8 cellular contexts compared by ENCODE assay signal in genomic region chr1:17046043-17046657, GRCh38. TPM values are rescaled to one million over a fixed set of nuclear protein-coding genes. Genes with fewer than 3 reads are reported as not detected.
A peak's percentile ranks its signal among the peaks of the same experiment; 100 is the strongest.
DNase-seq lines count a peak whose midpoint lies in the region; ATAC-seq and FAIRE-seq lines count a peak whose summit lies in the region.

No MANE protein-coding gene starts in this region.

- H3K4me1 ChIP-seq in rectal smooth muscle tissue (ENCODE audit: control insufficient read depth, insufficient read depth, low read length) = peaks cover 6% of the 10 kb centered on the region

- peak overlapping the region; percentile 56 for H3K27ac ChIP-seq in rectal smooth muscle tissue (ENCODE audit: low read depth, low read length)

- DNase-seq in Right ventricle myocardium inferior (ENCODE audit: missing footprints) (no peak), cardiac septum (ENCODE audit: low spot score) (no peak), NCI-H1092 treated with DMSO at 0.1 percent for 48 hours (lab: John Stamatoyannopoulos, UW) (peak; percentile 54), globus pallidus (ENCODE audit: low spot score) (peak; percentile 49), posterior vena cava (ENCODE audit: low spot score) (no peak)

- H3K27me3 ChIP-seq in rectal smooth muscle tissue (ENCODE audit: control insufficient read depth, insufficient read depth, low read length) = no peaks in the 10 kb centered on the region

- H3K36me3 ChIP-seq in rectal smooth muscle tissue (ENCODE audit: control insufficient read depth, insufficient read depth, low read length) = peaks cover 18% of the 10 kb centered on the region

- no peak overlapping the region for H3K9ac ChIP-seq in rectal smooth muscle tissue (ENCODE audit: low read length)

- intact Hi-C loops in Right ventricle myocardium inferior (cut with DNase I) = loop anchor here (5.0 kb wide), 1 partner anchor 94 kb away; no protein-coding TSS in a partner anchor
- intact Hi-C loops in cardiac septum (cut with DNase I) = no loop called here
- intact Hi-C loops in posterior vena cava (cut with DNase I) = loop anchor here (5.0 to 10.0 kb wide), 2 partner anchors 91 to 94 kb away; no protein-coding TSS in a partner anchor

- H3K4me3 ChIP-seq in rectal smooth muscle tissue (ENCODE audit: low read length) = no peak overlapping the region

- ATAC-seq in Right ventricle myocardium inferior (peak; percentile 65), GM21447 (IDR thresholded peaks at IDR 0.05; ENCODE audit: unreplicated experiment) (no peak)

- FAIRE-seq in TTC549 (lab: Jason Lieb, UNC) = peak; percentile 95

RNA-seq across cellular contexts. Expression of gene SDHB, which starts 7.7 kb away (rescaled TPM):
- total RNA-seq in Right ventricle myocardium inferior (433 TPM), cardiac septum (260 TPM), posterior vena cava (10 to 100 TPM; 77.7 to 80.5 TPM)

RNA-seq across cellular contexts. Expression of gene ATP13A2, which starts 34.4 kb away (rescaled TPM):
- total RNA-seq in Right ventricle myocardium inferior = 16.4 TPM
- total RNA-seq in cardiac septum = 13.3 TPM
- 10 to 100 TPM; 20.2 to 27.6 TPM for total RNA-seq in posterior vena cava

Comparison
In these comparisons a context has a peak if more than half of its experiments do, and no peak if none do; other contexts are left out.
1. DNase-seq: peak in NCI-H1092 treated with DMSO at 0.1 percent for 48 hours (single experiment) and globus pallidus (single experiment); none in Right ventricle myocardium inferior (single experiment), cardiac septum (single experiment) and posterior vena cava (single experiment).